ENCODE assay signal across 18 cellular contexts in the genomic region with DNA sequence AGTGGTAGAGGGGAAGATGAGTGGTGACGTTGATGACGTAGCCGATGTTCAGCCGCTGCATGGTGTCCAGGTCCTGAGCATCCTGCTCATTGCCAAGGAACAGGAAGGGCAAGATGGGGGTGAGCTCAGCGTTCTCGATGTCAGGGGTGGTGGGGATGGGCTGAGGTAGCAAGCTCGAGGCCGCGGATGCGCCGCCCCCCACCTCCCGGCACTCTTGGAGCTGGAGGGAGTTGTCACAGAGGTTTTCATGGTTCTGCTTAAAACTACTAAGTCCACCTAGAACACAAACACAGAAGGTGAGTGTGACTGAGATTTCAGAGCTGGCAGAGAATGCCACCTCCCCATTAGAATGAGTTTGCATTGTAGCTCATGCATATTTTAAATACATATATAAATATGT. TPM values are rescaled to one million over a fixed set of nuclear protein-coding genes. Genes with fewer than 3 reads are reported as not detected.
DNase-seq lines count a peak whose midpoint lies in the region; ATAC-seq and TF ChIP-seq lines count a peak whose summit lies in the region.
"Had no signal": no experiment of that assay in that cellular context is flagged by ENCODE, and none has a peak within 500 bp of the region (broad histone marks: within the 10 kb centered on the region; RNA-seq: fewer than 3 reads in every experiment).

No MANE protein-coding gene starts in this region.

- no peak for ATAC-seq in activated naive CD4-positive, alpha-beta T cell treated with anti-CD3 and anti-CD28 coated beads, Interleukin-2, amount 50 U/mL, for 72 hours
- ATAC-seq in natural killer cell treated with Interleukin-12 subunit alpha and Interleukin-12 subunit beta and Interleukin-15 and Interleukin-18, amount 100 ng/mL, for 72 hours = no peak
- no peak for ATAC-seq in gastroesophageal sphincter
- ATAC-seq: CD8-positive, alpha-beta T cell; GM23338; HCT116 had no signal

- DNase-seq in activated naive CD4-positive, alpha-beta T cell treated with anti-CD3 and anti-CD28 coated beads, Interleukin-2, amount 10 ng/mL, durations not matched to agents 7 days and 5 days = no peak
- DNase-seq in activated naive CD4-positive, alpha-beta T cell treated with anti-CD3 and anti-CD28 coated beads, Interleukin-2, amount 50 U/mL, for 72 hours (ENCODE audit: low spot score in 2 of 2) = no peak
- no peak for DNase-seq in natural killer cell treated with Interleukin-12 subunit alpha and Interleukin-12 subunit beta and Interleukin-15 and Interleukin-18, amount 100 ng/mL, for 72 hours (ENCODE audit: low spot score)
- DNase-seq in transverse colon (no peak), ACHN (no peak), NCI-H1694 (lab: John Stamatoyannopoulos, UW) (no peak)
- DNase-seq: CD8-positive, alpha-beta T cell; KG1; NCI-H1105 treated with DMSO at 0.1 percent for 48 hours; NCI-H187; NCI-H226; NCI-H524; NCI-H82; SHP77 had no signal

- TF ChIP-seq EP300 in transverse colon (IDR thresholded peaks at IDR 0.05; ENCODE audit: low read depth) = no peak
- TF ChIP-seq EP300 in gastroesophageal sphincter (IDR thresholded peaks at IDR 0.05) = no peak

- H3K27me3 ChIP-seq in transverse colon = no peaks in the 10 kb centered on the region
- no peaks in the 10 kb centered on the region for H3K27me3 ChIP-seq in gastroesophageal sphincter

- CTCF ChIA-PET in activated naive CD4-positive, alpha-beta T cell treated with anti-CD3 and anti-CD28 coated beads, Interleukin-2, amount 10 ng/mL, durations not matched to agents 7 days and 5 days (lab: Charles Lee) = interaction anchor here (9.6 kb wide), 1 partner anchor 35 kb away, joined by 76 read pairs; the partner anchor contains the start of gene DUSP10

- H3K4me3 Mint-ChIP-seq in activated naive CD4-positive, alpha-beta T cell treated with anti-CD3 and anti-CD28 coated beads, Interleukin-2, amount 10 ng/mL, durations not matched to agents 7 days and 5 days = no peak overlapping the region
- H3K4me3 Mint-ChIP-seq in dendritic cell treated with granulocyte-macrophage colony-stimulating factor and Interleukin-4, amounts not matched to agents 40 ng/mL and 50 ng/mL, for 4 days = no peak overlapping the region
- peak overlapping the region; percentile 15 for H3K4me3 Mint-ChIP-seq in natural killer cell treated with Interleukin-12 subunit alpha and Interleukin-12 subunit beta and Interleukin-15 and Interleukin-18, amount 100 ng/mL, for 72 hours
- H3K4me3 Mint-ChIP-seq: CD8-positive, alpha-beta T cell; GM23338 had no signal

- H3K4me1 ChIP-seq in transverse colon (peaks cover 5 to 57% (median 33%) of the 10 kb centered on the region in 4 donors), gastroesophageal sphincter (peaks cover 13 to 60% (median 14%) of the 10 kb centered on the region in 3 donors)

- H3K36me3 Mint-ChIP-seq in activated naive CD4-positive, alpha-beta T cell treated with anti-CD3 and anti-CD28 coated beads, Interleukin-2, amount 10 ng/mL, durations not matched to agents 7 days and 5 days = peaks cover 54% of the 10 kb centered on the region
- peaks cover 20 to 31% of the 10 kb centered on the region in 2 donors for H3K36me3 Mint-ChIP-seq in activated naive CD4-positive, alpha-beta T cell treated with anti-CD3 and anti-CD28 coated beads, Interleukin-2, amount 50 U/mL, for 72 hours
- H3K36me3 Mint-ChIP-seq in dendritic cell treated with granulocyte-macrophage colony-stimulating factor and Interleukin-4, amounts not matched to agents 40 ng/mL and 50 ng/mL, for 4 days (ENCODE audit: low read depth) = peaks cover 20% of the 10 kb centered on the region
- H3K36me3 Mint-ChIP-seq in natural killer cell treated with Interleukin-12 subunit alpha and Interleukin-12 subunit beta and Interleukin-15 and Interleukin-18, amount 100 ng/mL, for 72 hours = peaks cover 46% of the 10 kb centered on the region

- 97 to 100% methylated on average over 9 to 12 of the region's 12 CpGs for WGBS in transverse colon (ENCODE audit: low coverage in 1 of 2), 2 donors
- WGBS in gastroesophageal sphincter (ENCODE audit: low coverage in 1 of 2), 2 donors = 95 to 96% methylated on average over 5 to 11 of the region's 12 CpGs

- H3K4me3 ChIP-seq in transverse colon = no peak overlapping the region
- no peak overlapping the region for H3K4me3 ChIP-seq in gastroesophageal sphincter
- H3K4me3 ChIP-seq: GM23338 had no signal

- H3K27me3 Mint-ChIP-seq in activated naive CD4-positive, alpha-beta T cell treated with anti-CD3 and anti-CD28 coated beads, Interleukin-2, amount 10 ng/mL, durations not matched to agents 7 days and 5 days = no peaks in the 10 kb centered on the region
- H3K27me3 Mint-ChIP-seq in dendritic cell treated with granulocyte-macrophage colony-stimulating factor and Interleukin-4, amounts not matched to agents 40 ng/mL and 50 ng/mL, for 4 days = no peaks in the 10 kb centered on the region
- no peaks in the 10 kb centered on the region for H3K27me3 Mint-ChIP-seq in natural killer cell treated with Interleukin-12 subunit alpha and Interleukin-12 subunit beta and Interleukin-15 and Interleukin-18, amount 100 ng/mL, for 72 hours

- no peaks in the 10 kb centered on the region for H3K9me3 ChIP-seq in transverse colon
- no peaks in the 10 kb centered on the region for H3K9me3 ChIP-seq in gastroesophageal sphincter

- H3K36me3 ChIP-seq in transverse colon = peaks cover 0 to 8% (median 0%) of the 10 kb centered on the region in 4 donors
- H3K36me3 ChIP-seq in gastroesophageal sphincter = peaks cover 0 to 16% of the 10 kb centered on the region in 2 donors

- H3K4me1 Mint-ChIP-seq in activated naive CD4-positive, alpha-beta T cell treated with anti-CD3 and anti-CD28 coated beads, Interleukin-2, amount 10 ng/mL, durations not matched to agents 7 days and 5 days = peaks cover 49% of the 10 kb centered on the region
- H3K4me1 Mint-ChIP-seq in dendritic cell treated with granulocyte-macrophage colony-stimulating factor and Interleukin-4, amounts not matched to agents 40 ng/mL and 50 ng/mL, for 4 days (ENCODE audit: low read depth) = peaks cover 69% of the 10 kb centered on the region
- H3K4me1 Mint-ChIP-seq in natural killer cell treated with Interleukin-12 subunit alpha and Interleukin-12 subunit beta and Interleukin-15 and Interleukin-18, amount 100 ng/mL, for 72 hours (ENCODE audit: low read depth in 2 of 2) = peaks cover 54 to 59% of the 10 kb centered on the region in 2 donors

- H3K9me3 Mint-ChIP-seq in activated naive CD4-positive, alpha-beta T cell treated with anti-CD3 and anti-CD28 coated beads, Interleukin-2, amount 10 ng/mL, durations not matched to agents 7 days and 5 days = no peaks in the 10 kb centered on the region
- H3K9me3 Mint-ChIP-seq in activated naive CD4-positive, alpha-beta T cell treated with anti-CD3 and anti-CD28 coated beads, Interleukin-2, amount 50 U/mL, for 72 hours = no peaks in the 10 kb centered on the region
- H3K9me3 Mint-ChIP-seq in dendritic cell treated with granulocyte-macrophage colony-stimulating factor and Interleukin-4, amounts not matched to agents 40 ng/mL and 50 ng/mL, for 4 days = no peaks in the 10 kb centered on the region
- H3K9me3 Mint-ChIP-seq in natural killer cell treated with Interleukin-12 subunit alpha and Interleukin-12 subunit beta and Interleukin-15 and Interleukin-18, amount 100 ng/mL, for 72 hours = no peaks in the 10 kb centered on the region
- H3K9me3 Mint-ChIP-seq: CD8-positive, alpha-beta T cell; GM23338 had no signal

- H3K27ac ChIP-seq in transverse colon = peak overlapping the region; percentile 71 to 79 (median 74)
- H3K27ac ChIP-seq in gastroesophageal sphincter = peak overlapping the region in 1 of 4 donors; percentile 79

- TF ChIP-seq POLR2A in transverse colon (IDR thresholded peaks at IDR 0.05) (no peak), gastroesophageal sphincter (IDR thresholded peaks at IDR 0.05) (no peak)

- in situ Hi-C loops in transverse colon (cut with MboI; ENCODE audit: low pct_ligation_motif_present in 1 of 4, low pct_unique_long_range_greater_than_20kb in 1 of 4, low sequenced_read_pairs in 3 of 4) (no loop called here), ACHN (cut with HindIII; ENCODE audit: low pct_ligation_motif_present, low pct_unique_long_range_greater_than_20kb, low sequenced_read_pairs) (no loop called here)

- TF ChIP-seq CTCF in transverse colon (IDR thresholded peaks at IDR 0.05) = no peak
- no peak for TF ChIP-seq CTCF in gastroesophageal sphincter (IDR thresholded peaks at IDR 0.05)

- H3K27ac Mint-ChIP-seq in activated naive CD4-positive, alpha-beta T cell treated with anti-CD3 and anti-CD28 coated beads, Interleukin-2, amount 10 ng/mL, durations not matched to agents 7 days and 5 days = peak overlapping the region; percentile 38
- H3K27ac Mint-ChIP-seq in activated naive CD4-positive, alpha-beta T cell treated with anti-CD3 and anti-CD28 coated beads, Interleukin-2, amount 50 U/mL, for 72 hours = no peak overlapping the region
- peak overlapping the region; percentile 51 for H3K27ac Mint-ChIP-seq in dendritic cell treated with granulocyte-macrophage colony-stimulating factor and Interleukin-4, amounts not matched to agents 40 ng/mL and 50 ng/mL, for 4 days
- peak overlapping the region; percentile 62 for H3K27ac Mint-ChIP-seq in natural killer cell treated with Interleukin-12 subunit alpha and Interleukin-12 subunit beta and Interleukin-15 and Interleukin-18, amount 100 ng/mL, for 72 hours
- H3K27ac Mint-ChIP-seq: CD8-positive, alpha-beta T cell; GM23338 had no signal

- intact Hi-C loops in dendritic cell treated with granulocyte-macrophage colony-stimulating factor and Interleukin-4, amounts not matched to agents 40 ng/mL and 50 ng/mL, for 4 days (cut with micrococcal nuclease) = no loop called here
- intact Hi-C loops in transverse colon (cut with DNase I; ENCODE audit: low total_unique reads) = no loop called here

RNA-seq across cellular contexts. Expression of gene DUSP10, which starts 35.7 kb away (rescaled TPM):
- total RNA-seq in activated naive CD4-positive, alpha-beta T cell treated with anti-CD3 and anti-CD28 coated beads, Interleukin-2, amount 50 U/mL, for 72 hours = 1 to 10 TPM; 7.8 to 9.3 TPM
- total RNA-seq in natural killer cell treated with Interleukin-12 subunit alpha and Interleukin-12 subunit beta and Interleukin-15 and Interleukin-18, amount 100 ng/mL, for 72 hours = 10 to 100 TPM; 43.3 to 85.2 TPM
- 1 to 10 TPM; 1.6 to 7.2 (median 4.9) TPM for total RNA-seq in transverse colon
- total RNA-seq in gastroesophageal sphincter = 10 to 100 TPM in 1 of 4 donors, 1 to 10 TPM in 3; 3.5 to 12.0 (median 5.3) TPM

Comparison
In these comparisons a context has a peak if more than half of its experiments do, and no peak if none do; other contexts are left out.
1. H3K27ac Mint-ChIP-seq: peak in activated naive CD4-positive, alpha-beta T cell treated with anti-CD3 and anti-CD28 coated beads, Interleukin-2, amount 10 ng/mL, durations not matched to agents 7 days and 5 days (single experiment), dendritic cell treated with granulocyte-macrophage colony-stimulating factor and Interleukin-4, amounts not matched to agents 40 ng/mL and 50 ng/mL, for 4 days (single experiment) and natural killer cell treated with Interleukin-12 subunit alpha and Interleukin-12 subunit beta and Interleukin-15 and Interleukin-18, amount 100 ng/mL, for 72 hours (2 of 2); none in activated naive CD4-positive, alpha-beta T cell treated with anti-CD3 and anti-CD28 coated beads, Interleukin-2, amount 50 U/mL, for 72 hours (0 of 2).